Comparison of ENCODE assay signal across 16 cellular contexts in genomic region chr20:14444106-14444505, GRCh38.
DNase-seq lines count a peak whose midpoint lies in the region; ATAC-seq and TF ChIP-seq lines count a peak whose summit lies in the region.
"Had no signal": no experiment of that assay in that cellular context is flagged by ENCODE, and none has a peak within 500 bp of the region (broad histone marks: within the 10 kb centered on the region; RNA-seq: fewer than 3 reads in every experiment).

No MANE protein-coding gene starts in this region.

- no peak overlapping the region for H3K27ac ChIP-seq in SK-N-SH (ENCODE audit: low read depth in 2 of 2, low read length in 1 of 2)

- H3K36me3 Mint-ChIP-seq in HFFc6 (ENCODE audit: low read depth): peaks cover 1% of the 10 kb centered on the region; the same call in 1 of the 2 replicates
- H3K36me3 Mint-ChIP-seq: IgD-negative memory B cell had no signal

- TF ChIP-seq CTCF in SK-N-SH (IDR thresholded peaks at IDR 0.05) (no peak), HFFc6 (IDR thresholded peaks at IDR 0.05) (no peak)

- WGBS in SK-N-SH (ENCODE audit: low lambda C conversion rate): 74% methylated on average over 3 of the region's 3 CpGs

- H3K79me2 ChIP-seq in SK-N-SH (ENCODE audit: insufficient read depth): no peaks in the 10 kb centered on the region

- H3K4me1 ChIP-seq in SK-N-SH (ENCODE audit: control insufficient read depth in 1 of 2, insufficient read depth in 2 of 2, low read depth in 1 of 2, low read length in 1 of 2): no peaks in the 10 kb centered on the region

- no peaks in the 10 kb centered on the region for H3K4me1 Mint-ChIP-seq in HFFc6 (ENCODE audit: low read depth)
- H3K4me1 Mint-ChIP-seq: IgD-negative memory B cell had no signal

- no peak overlapping the region for H3K27ac Mint-ChIP-seq in HFFc6
- H3K27ac Mint-ChIP-seq: IgD-negative memory B cell had no signal

- CTCF ChIA-PET in SK-N-SH (lab: Yijun Ruan, JAX): no interaction called here

- TF ChIP-seq RAD21 in SK-N-SH (IDR thresholded peaks at IDR 0.05; ENCODE audit: low read length): no peak

- H4K20me1 ChIP-seq in SK-N-SH (ENCODE audit: insufficient read depth): no peaks in the 10 kb centered on the region

- ATAC-seq in SK-N-SH treated with all-trans-retinoic acid at 6 μM for 48 hours: no peak

- no peak overlapping the region for H2AFZ ChIP-seq in SK-N-SH (ENCODE audit: low read depth)

- peaks cover 53% of the 10 kb centered on the region for H3K9me3 Mint-ChIP-seq in HFFc6

- H3K27me3 Mint-ChIP-seq in HFFc6 (ENCODE audit: insufficient read depth): peaks cover 2% of the 10 kb centered on the region; the same call in 1 of the 2 replicates
- H3K27me3 Mint-ChIP-seq: IgD-negative memory B cell had no signal

- H3K9ac ChIP-seq in SK-N-SH: no peak overlapping the region

- POLR2A ChIA-PET in SK-N-SH (lab: Yijun Ruan, JAX): no interaction called here

- H3K4me2 ChIP-seq in SK-N-SH: no peak overlapping the region

- no peak overlapping the region for H3K4me3 Mint-ChIP-seq in HFFc6
- H3K4me3 Mint-ChIP-seq: IgD-negative memory B cell had no signal

- no peaks in the 10 kb centered on the region for H3K9me2 ChIP-seq in SK-N-SH

- H3F3A ChIP-seq in SK-N-SH (replicated peaks; ENCODE audit: insufficient read depth): no peaks in the 10 kb centered on the region

- TF ChIP-seq EP300 in SK-N-SH (IDR thresholded peaks at IDR 0.05; ENCODE audit: borderline replicate concordance in 1 of 2, low read depth in 1 of 2, low read length in 1 of 2): 0 out of 4 replicates have a peak, but pooled peaks of 1 of the 2 experiments have one; percentile 13

- H3K9me3 ChIP-seq in SK-N-SH: peaks cover 3% of the 10 kb centered on the region; the same call in 1 of the 2 replicates

- H3K36me3 ChIP-seq in SK-N-SH (replicated peaks in 1 of 2; ENCODE audit: control insufficient read depth in 1 of 2, insufficient read depth in 2 of 2, low read length in 1 of 2): no peaks in the 10 kb centered on the region

- no peaks in the 10 kb centered on the region for H3K27me3 ChIP-seq in SK-N-SH (ENCODE audit: insufficient read depth)

- no peak overlapping the region for H3K4me3 ChIP-seq in SK-N-SH (ENCODE audit: low read depth in 2 of 2, low read length in 1 of 2)

- DNase-seq in SK-N-SH (no peak), MV-4-11 (lab: John Stamatoyannopoulos, UW) (peak; percentile 77), fibroblast of gingiva (ENCODE audit: low read depth) (peak; percentile 39), stromal cell of bone marrow (ENCODE audit: low read depth) (peak; percentile 5), NCI-H748 (lab: John Stamatoyannopoulos, UW; ENCODE audit: unreplicated experiment) (no peak), HFFc6 (no peak), activated gamma-delta T cell treated with Interleukin-2 at 50 U/mL for 16 hours (no peak)
- DNase-seq: 8988T, C1 segment of cervical spinal cord, NCI-H1092 treated with DMSO at 0.1 percent for 48 hours, NCI-H1694 treated with DMSO at 0.1 percent for 48 hours, NCI-H345, NCI-H526 treated with DMSO at 0.1 percent for 48 hours, Right ventricle myocardium superior had no signal

TF ChIP-seq in SK-N-SH treated with all-trans-retinoic acid at 6 μM for 48 hours, 23 proteins besides CTCF, POLR2A, EP300 and RAD21:
- TF ChIP-seq ISL1 (CRISPR knock-in tag; IDR thresholded peaks at IDR 0.05) (peak; percentile 37; the same call in 1 of the 2 replicates), CREB5 (CRISPR knock-in tag; IDR thresholded peaks at IDR 0.05; ENCODE audit: low read depth) (no peak)

TF ChIP-seq in SK-N-SH, 30 proteins besides CTCF, POLR2A, EP300 and RAD21:
- TF ChIP-seq RFX5 (IDR thresholded peaks at IDR 0.05; ENCODE audit: low read length): no peak
- TF ChIP-seq MEF2A (IDR thresholded peaks at IDR 0.05; ENCODE audit: borderline replicate concordance, low read depth): no peak
- no peak for TF ChIP-seq REST (IDR thresholded peaks at IDR 0.05; ENCODE audit: low read depth, low read length)

Comparison
In these comparisons a context has a peak if more than half of its experiments do, and no peak if none do; other contexts are left out.
1. DNase-seq: peak in MV-4-11 (single experiment), fibroblast of gingiva (single experiment) and stromal cell of bone marrow (single experiment); none in SK-N-SH (single experiment), NCI-H748 (single experiment), HFFc6 (single experiment) and activated gamma-delta T cell treated with Interleukin-2 at 50 U/mL for 16 hours (single experiment).